In genomic region chr19:4473011-4473410, GRCh38 we compare ENCODE assay signal across 8 cellular contexts. TPM values are rescaled to one million over a fixed set of nuclear protein-coding genes. Genes with fewer than 3 reads are reported as not detected.
DNase-seq lines count a peak whose midpoint lies in the region; ATAC-seq and TF ChIP-seq lines count a peak whose summit lies in the region.

No MANE protein-coding gene starts in this region.

- peaks cover 16% of the 10 kb centered on the region for H3K4me1 ChIP-seq in lower lobe of right lung
- H3K4me1 ChIP-seq in tibial artery = peaks cover 0 to 31% (median 25%) of the 10 kb centered on the region in 4 donors

- no peak for ATAC-seq in activated T-cell treated with anti-CD3 and anti-CD28 coated beads, Interleukin-2, amount 50 U/mL, for 72 hours (replicated peaks in 1 of 2)
- ATAC-seq in lower lobe of right lung = no peak
- ATAC-seq in GM21526 (IDR thresholded peaks at IDR 0.05; ENCODE audit: low FRiP score, unreplicated experiment) = no peak
- no peak for ATAC-seq in GM18867 (IDR thresholded peaks at IDR 0.05; ENCODE audit: unreplicated experiment)

- H3K27ac ChIP-seq in lower lobe of right lung (no peak overlapping the region), tibial artery (peak overlapping the region; percentile 63 to 77)

- H3K4me3 ChIP-seq in astrocyte of the cerebellum (ENCODE audit: low read depth, low read length) (peak overlapping the region; percentile 96), lower lobe of right lung (peak overlapping the region; percentile 83), tibial artery (peak overlapping the region; percentile 97 to 98)

- H3K9me3 ChIP-seq in lower lobe of right lung (no peaks in the 10 kb centered on the region), tibial artery (no peaks in the 10 kb centered on the region)

- H3K4me1 Mint-ChIP-seq in activated T-cell treated with anti-CD3 and anti-CD28 coated beads, Interleukin-2, amount 50 U/mL, for 72 hours (ENCODE audit: low read depth) = peaks cover 20% of the 10 kb centered on the region

- H3K27ac Mint-ChIP-seq in activated T-cell treated with anti-CD3 and anti-CD28 coated beads, Interleukin-2, amount 50 U/mL, for 72 hours = peak overlapping the region; percentile 19

- no peaks in the 10 kb centered on the region for H3K27me3 ChIP-seq in lower lobe of right lung (ENCODE audit: low read depth)
- H3K27me3 ChIP-seq in tibial artery = no peaks in the 10 kb centered on the region

- no peak for DNase-seq in activated T-cell treated with anti-CD3 and anti-CD28 coated beads, Interleukin-2, amount 50 U/mL, for 72 hours
- DNase-seq in activated T-cell treated with anti-CD3 and anti-CD28 coated beads, Interleukin-2, amount 50 U/mL, for 48 hours = no peak
- no peak for DNase-seq in astrocyte of the cerebellum (ENCODE audit: low read depth)
- no peak for DNase-seq in lower lobe of right lung
- no peak for DNase-seq in tibial artery
- DNase-seq in KG1 (lab: John Stamatoyannopoulos, UW) = no peak

- H3K36me3 ChIP-seq in lower lobe of right lung (peaks cover 26% of the 10 kb centered on the region), tibial artery (peaks cover 15 to 28% (median 19%) of the 10 kb centered on the region in 3 donors)

- H3K9me3 Mint-ChIP-seq in activated T-cell treated with anti-CD3 and anti-CD28 coated beads, Interleukin-2, amount 50 U/mL, for 72 hours = no peaks in the 10 kb centered on the region

- in situ Hi-C loops in astrocyte of the cerebellum (cut with HindIII; ENCODE audit: low sequenced_read_pairs) = no loop called here

- H3K27me3 Mint-ChIP-seq in activated T-cell treated with anti-CD3 and anti-CD28 coated beads, Interleukin-2, amount 50 U/mL, for 72 hours (ENCODE audit: low read depth) = no peaks in the 10 kb centered on the region

- TF ChIP-seq CTCF in astrocyte of the cerebellum (IDR thresholded peaks at IDR 0.05; ENCODE audit: low read depth, low read length, missing control alignments) (no peak), lower lobe of right lung (IDR thresholded peaks at IDR 0.05) (no peak), tibial artery (IDR thresholded peaks at IDR 0.05) (no peak)

- intact Hi-C loops in lower lobe of right lung (cut with DNase I) = no loop called here
- intact Hi-C loops in tibial artery (cut with DNase I; ENCODE audit: low total_unique reads) = no loop called here

- H3K4me3 Mint-ChIP-seq in activated T-cell treated with anti-CD3 and anti-CD28 coated beads, Interleukin-2, amount 50 U/mL, for 72 hours = peak overlapping the region; percentile 88 to 90

- H3K36me3 Mint-ChIP-seq in activated T-cell treated with anti-CD3 and anti-CD28 coated beads, Interleukin-2, amount 50 U/mL, for 72 hours (ENCODE audit: insufficient read depth in 2 of 2) = peaks cover 2 to 4% of the 10 kb centered on the region in 2 donors

RNA-seq across cellular contexts. Expression of gene HDGFL2, which starts 0.9 kb away (rescaled TPM):
- total RNA-seq in activated T-cell treated with anti-CD3 and anti-CD28 coated beads, Interleukin-2, amount 50 U/mL, for 72 hours = 10 to 100 TPM; 48.5 to 58.9 TPM
- total RNA-seq in lower lobe of right lung = 29.4 TPM

RNA-seq across cellular contexts. Expression of gene UBXN6, which starts 15.4 kb away (rescaled TPM):
- 10 to 100 TPM; 55.2 to 61.3 TPM for total RNA-seq in activated T-cell treated with anti-CD3 and anti-CD28 coated beads, Interleukin-2, amount 50 U/mL, for 72 hours
- 86.1 TPM for total RNA-seq in lower lobe of right lung

RNA-seq across cellular contexts. Expression of gene PLIN4, which starts 45.3 kb away (rescaled TPM):
- under 1 TPM; 0.05 to 0.12 TPM for total RNA-seq in activated T-cell treated with anti-CD3 and anti-CD28 coated beads, Interleukin-2, amount 50 U/mL, for 72 hours
- total RNA-seq in lower lobe of right lung = 4.6 TPM
